ENCODE assay signal across 1 cellular context in the genomic region with DNA sequence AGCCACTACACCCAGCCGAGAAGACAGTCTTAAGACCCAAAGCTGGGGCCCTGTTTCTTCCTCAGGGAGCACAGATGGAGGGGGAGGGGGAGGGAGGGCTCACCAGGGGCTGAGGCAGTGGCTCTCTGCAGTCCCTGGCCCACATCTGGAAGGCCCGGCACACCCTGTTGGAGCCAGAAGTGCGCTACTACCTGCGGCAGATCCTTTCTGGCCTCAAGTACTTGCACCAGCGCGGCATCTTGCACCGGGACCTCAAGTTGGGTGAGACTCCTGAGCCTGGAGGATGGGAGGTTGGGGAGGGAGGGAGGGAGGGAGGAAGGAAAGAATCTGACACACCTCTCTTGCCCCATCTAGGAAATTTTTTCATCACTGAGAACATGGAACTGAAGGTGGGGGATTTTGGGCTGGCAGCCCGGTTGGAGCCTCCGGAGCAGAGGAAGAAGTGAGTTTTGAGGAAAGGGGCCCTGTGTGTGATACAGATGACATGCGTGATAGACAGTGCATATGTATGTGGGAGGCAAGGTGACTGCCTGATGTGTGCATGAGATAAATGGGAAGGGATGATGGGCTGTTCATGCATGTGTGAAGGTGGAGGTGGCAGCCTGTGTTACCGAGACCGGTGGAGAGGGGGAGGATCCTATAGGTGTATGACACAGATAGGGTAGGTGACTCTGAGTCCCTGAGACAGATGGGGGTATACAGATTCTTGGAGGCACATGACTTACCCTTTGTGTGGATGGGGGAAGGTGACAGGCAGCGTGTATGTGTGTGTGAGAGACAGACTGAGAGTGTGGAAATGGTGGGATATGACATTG.
TF ChIP-seq lines count a peak whose summit lies in the region.

No MANE protein-coding gene starts in this region.

TF ChIP-seq in H1, 55 proteins besides CTCF, POLR2A, EP300 and RAD21:
- TF ChIP-seq NRF1 (IDR thresholded peaks at IDR 0.05; ENCODE audit: low read depth, low read length) (no peak), ASH2L (IDR thresholded peaks at IDR 0.05; ENCODE audit: low read length) (no peak), HDAC6 (IDR thresholded peaks at IDR 0.05; ENCODE audit: low read depth, low read length) (no peak), GTF2F1 (IDR thresholded peaks at IDR 0.05; ENCODE audit: borderline replicate concordance, low read depth, low read length) (no peak), E2F6 (IDR thresholded peaks at IDR 0.05) (no peak), MAFK (IDR thresholded peaks at IDR 0.05; ENCODE audit: low read depth, low read length) (no peak), SAP30 (IDR thresholded peaks at IDR 0.05; ENCODE audit: insufficient read depth, insufficient replicate concordance, low read length) (no peak), RXRA (IDR thresholded peaks at IDR 0.05; ENCODE audit: insufficient read depth, low read depth, low read length) (no peak), CHD2 (IDR thresholded peaks at IDR 0.05; ENCODE audit: low read length) (no peak), JUND (IDR thresholded peaks at IDR 0.05; ENCODE audit: low read length) (no peak), CREB1 (IDR thresholded peaks at IDR 0.05) (no peak), BACH1 (IDR thresholded peaks at IDR 0.05; ENCODE audit: low read length) (no peak), KDM5A (IDR thresholded peaks at IDR 0.05; ENCODE audit: low read length) (no peak), SIRT6 (IDR thresholded peaks at IDR 0.05; ENCODE audit: low read length) (no peak), TCF12 (IDR thresholded peaks at IDR 0.05; ENCODE audit: low read depth, low read length) (no peak)
TF ChIP-seq in H1: peak in this region for 0.
